ENCODE assay signal across 19 cellular contexts in genomic region chr21:37669249-37669648, GRCh38.
DNase-seq lines count a peak whose midpoint lies in the region; ATAC-seq and TF ChIP-seq lines count a peak whose summit lies in the region.
"Had no signal": no experiment of that assay in that cellular context is flagged by ENCODE, and none has a peak within 500 bp of the region (broad histone marks: within the 10 kb centered on the region; RNA-seq: fewer than 3 reads in every experiment).

No MANE protein-coding gene starts in this region.

- H3K9me3 ChIP-seq in HUES6 (ENCODE audit: control insufficient read depth, insufficient read depth, low read depth, low read length) (peaks cover 13% of the 10 kb centered on the region; the same call in 1 of the 2 replicates), iPS-20b (ENCODE audit: insufficient read depth, low read depth, low read length) (peaks cover 15% of the 10 kb centered on the region)
- H3K9me3 ChIP-seq: BE2C had no signal

- no peak for TF ChIP-seq CTCF in GM23338 (conservative IDR thresholded peaks at IDR 0.05; ENCODE audit: low read depth in 2 of 2)

- H3K4me1 Mint-ChIP-seq in GM23338, result peaks cover 38% of the 10 kb centered on the region
- H3K4me1 Mint-ChIP-seq in activated T-helper 17 cell treated with anti-CD3 and anti-CD28 coated beads, Interleukin-2, amount 50 U/mL, for 72 hours, result no peaks in the 10 kb centered on the region
- no peaks in the 10 kb centered on the region for H3K4me1 Mint-ChIP-seq in activated CD4-positive, alpha-beta memory T cell treated with anti-CD3 and anti-CD28 coated beads, Interleukin-2, amount 10 ng/mL, durations not matched to agents 7 days and 5 days

- H3K36me3 Mint-ChIP-seq in GM23338 (ENCODE audit: low read depth), result no peaks in the 10 kb centered on the region
- no peaks in the 10 kb centered on the region for H3K36me3 Mint-ChIP-seq in activated T-helper 17 cell treated with anti-CD3 and anti-CD28 coated beads, Interleukin-2, amount 50 U/mL, for 72 hours (ENCODE audit: low read depth)
- H3K36me3 Mint-ChIP-seq in activated CD4-positive, alpha-beta memory T cell treated with anti-CD3 and anti-CD28 coated beads, Interleukin-2, amount 10 ng/mL, durations not matched to agents 7 days and 5 days (ENCODE audit: low read depth), result no peaks in the 10 kb centered on the region

- H3K27ac Mint-ChIP-seq in GM23338, result peak overlapping the region; percentile 48
- peak overlapping the region; percentile 11 for H3K27ac Mint-ChIP-seq in activated T-helper 17 cell treated with anti-CD3 and anti-CD28 coated beads, Interleukin-2, amount 50 U/mL, for 72 hours
- no peak overlapping the region for H3K27ac Mint-ChIP-seq in activated CD4-positive, alpha-beta memory T cell treated with anti-CD3 and anti-CD28 coated beads, Interleukin-2, amount 10 ng/mL, durations not matched to agents 7 days and 5 days
- H3K27ac Mint-ChIP-seq: CD4-positive, alpha-beta T cell; HFFc6 had no signal

- CTCF ChIA-PET in activated CD4-positive, alpha-beta memory T cell treated with anti-CD3 and anti-CD28 coated beads, Interleukin-2, amount 10 ng/mL, durations not matched to agents 7 days and 5 days (lab: Charles Lee), result no interaction called here

- H3K9ac ChIP-seq in HUES6 (ENCODE audit: low read length), result peak overlapping the region; percentile 31
- peak overlapping the region; percentile 30; the same call in 1 of the 2 replicates for H3K9ac ChIP-seq in iPS-20b (ENCODE audit: low read depth, low read length)

- no peak for DNase-seq in GM23338 (ENCODE audit: low spot score)
- DNase-seq in CD1c-positive myeloid dendritic cell (ENCODE audit: extremely low spot score), result no peak
- no peak for DNase-seq in GM19238 (ENCODE audit: insufficient read length, low spot score)
- no peak for DNase-seq in activated CD4-positive, alpha-beta memory T cell treated with anti-CD3 and anti-CD28 coated beads, Interleukin-2, amount 10 ng/mL, durations not matched to agents 7 days and 5 days
- DNase-seq: ACHN; BE2C; C1 segment of cervical spinal cord; CD4-positive, alpha-beta T cell; DMS153; DMS79; GF-D8; HFFc6; Karpas-422; KBM-7 had no signal

- H3K36me3 ChIP-seq in GM23338 (ENCODE audit: insufficient read depth), result peaks cover 14% of the 10 kb centered on the region
- no peaks in the 10 kb centered on the region for H3K36me3 ChIP-seq in HUES6 (ENCODE audit: control insufficient read depth, insufficient read depth, low read length)
- H3K36me3 ChIP-seq in iPS-20b (ENCODE audit: insufficient read depth, low read depth, low read length), result no peaks in the 10 kb centered on the region
- H3K36me3 ChIP-seq: BE2C had no signal

- H3K27ac ChIP-seq in GM23338 (ENCODE audit: low read depth) (peak overlapping the region; percentile 74; the same call in 1 of the 2 replicates), HUES6 (ENCODE audit: low read depth, low read length) (peak overlapping the region; percentile 86; the same call in 1 of the 2 replicates), iPS-20b (ENCODE audit: low read length) (peak overlapping the region; percentile 75)
- H3K27ac ChIP-seq: HL-60 had no signal

- H3K4me3 ChIP-seq in GM23338, result no peak overlapping the region
- H3K4me3 ChIP-seq in HUES6 (ENCODE audit: low read depth, low read length), result peak overlapping the region; percentile 12; the same call in 1 of the 2 replicates
- H3K4me3 ChIP-seq in iPS-20b (ENCODE audit: low read length), result no peak overlapping the region; the same call in 1 of the 2 replicates

- H3K27me3 ChIP-seq in GM23338 (ENCODE audit: insufficient read depth) (no peaks in the 10 kb centered on the region), HUES6 (ENCODE audit: control insufficient read depth, insufficient read depth, low read length) (peaks cover 2% of the 10 kb centered on the region; the same call in 1 of the 2 replicates), iPS-20b (ENCODE audit: insufficient read depth, low read length) (peaks cover 9% of the 10 kb centered on the region)

- peak overlapping the region; percentile 24; the same call in 1 of the 2 replicates for H3K4me2 ChIP-seq in GM23338

- no peak overlapping the region for H2AFZ ChIP-seq in GM23338

- no peaks in the 10 kb centered on the region for H4K20me1 ChIP-seq in GM23338 (replicated peaks; ENCODE audit: insufficient read depth)

- peaks cover 21% of the 10 kb centered on the region for H3K4me1 ChIP-seq in GM23338 (ENCODE audit: insufficient read depth)
- H3K4me1 ChIP-seq in HUES6 (ENCODE audit: control insufficient read depth, insufficient read depth, low read length), result peaks cover 57% of the 10 kb centered on the region
- H3K4me1 ChIP-seq in iPS-20b (ENCODE audit: insufficient read depth, low read length), result peaks cover 14% of the 10 kb centered on the region; the same call in 1 of the 2 replicates
- H3K4me1 ChIP-seq: BE2C had no signal

- H3K9me3 Mint-ChIP-seq in GM23338, result no peaks in the 10 kb centered on the region; the same call in 2 of the 3 replicates
- H3K9me3 Mint-ChIP-seq in activated T-helper 17 cell treated with anti-CD3 and anti-CD28 coated beads, Interleukin-2, amount 50 U/mL, for 72 hours, result no peaks in the 10 kb centered on the region
- H3K9me3 Mint-ChIP-seq in activated CD4-positive, alpha-beta memory T cell treated with anti-CD3 and anti-CD28 coated beads, Interleukin-2, amount 10 ng/mL, durations not matched to agents 7 days and 5 days, result no peaks in the 10 kb centered on the region
- H3K9me3 Mint-ChIP-seq: CD4-positive, alpha-beta T cell; HFFc6 had no signal

- H3K79me2 ChIP-seq in GM23338 (replicated peaks; ENCODE audit: insufficient read depth), result no peaks in the 10 kb centered on the region

- ATAC-seq in GM23338, result peak; percentile 22
- no peak for ATAC-seq in activated T-helper 17 cell treated with anti-CD3 and anti-CD28 coated beads, Interleukin-2, amount 50 U/mL, for 72 hours (replicated peaks)
- ATAC-seq: HCT116 had no signal

- POLR2A ChIA-PET in activated CD4-positive, alpha-beta memory T cell treated with anti-CD3 and anti-CD28 coated beads, Interleukin-2, amount 10 ng/mL, durations not matched to agents 7 days and 5 days (lab: Charles Lee), result no interaction called here

- H3K9me2 ChIP-seq in GM23338 (ENCODE audit: insufficient read depth), result peaks cover 17% of the 10 kb centered on the region; the same call in 1 of the 2 replicates

- peak overlapping the region; percentile 0; the same call in 1 of the 3 replicates for H3K4me3 Mint-ChIP-seq in GM23338
- no peak overlapping the region for H3K4me3 Mint-ChIP-seq in activated T-helper 17 cell treated with anti-CD3 and anti-CD28 coated beads, Interleukin-2, amount 50 U/mL, for 72 hours
- no peak overlapping the region for H3K4me3 Mint-ChIP-seq in activated CD4-positive, alpha-beta memory T cell treated with anti-CD3 and anti-CD28 coated beads, Interleukin-2, amount 10 ng/mL, durations not matched to agents 7 days and 5 days
- H3K4me3 Mint-ChIP-seq: CD4-positive, alpha-beta T cell; HFFc6 had no signal

- H3K27me3 Mint-ChIP-seq in GM23338 (ENCODE audit: insufficient read depth, low read depth, poor library complexity), result peaks cover 6% of the 10 kb centered on the region
- peaks cover 16% of the 10 kb centered on the region for H3K27me3 Mint-ChIP-seq in activated T-helper 17 cell treated with anti-CD3 and anti-CD28 coated beads, Interleukin-2, amount 50 U/mL, for 72 hours
- peaks cover 14% of the 10 kb centered on the region for H3K27me3 Mint-ChIP-seq in activated CD4-positive, alpha-beta memory T cell treated with anti-CD3 and anti-CD28 coated beads, Interleukin-2, amount 10 ng/mL, durations not matched to agents 7 days and 5 days

- no peaks in the 10 kb centered on the region for H3F3A ChIP-seq in GM23338 (replicated peaks; ENCODE audit: low read depth)

TF ChIP-seq in GM23338, 12 proteins besides CTCF, POLR2A, EP300 and RAD21 (continues in another document):
- TF ChIP-seq EZH2 (IDR thresholded peaks at IDR 0.05; ENCODE audit: low read depth, unreplicated experiment), result no peak
- TF ChIP-seq NANOG (IDR thresholded peaks at IDR 0.05; ENCODE audit: borderline replicate concordance), result no peak
